Comparison of ENCODE assay signal across 19 cellular contexts in the genomic region with DNA sequence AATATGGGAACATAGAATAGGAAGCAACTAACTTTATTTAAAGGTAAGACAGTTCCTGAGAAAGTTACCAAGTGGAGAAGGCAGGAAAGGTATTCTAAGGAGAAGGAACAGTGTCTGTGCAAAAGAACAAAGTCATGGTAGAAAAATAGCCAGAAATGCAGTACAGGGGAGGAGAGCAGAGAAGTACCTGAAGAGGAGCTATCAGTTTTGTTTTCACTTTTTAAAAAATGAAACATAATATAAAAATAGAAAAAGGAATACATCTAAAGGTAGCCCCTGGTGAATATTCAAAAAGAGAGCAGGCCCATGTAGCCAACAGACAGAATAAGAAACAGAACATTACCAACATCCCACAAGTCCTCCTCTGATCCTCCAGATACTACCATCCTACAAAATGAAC.
DNase-seq lines count a peak whose midpoint lies in the region; ATAC-seq and TF ChIP-seq lines count a peak whose summit lies in the region.
"Had no signal": no experiment of that assay in that cellular context is flagged by ENCODE, and none has a peak within 500 bp of the region (broad histone marks: within the 10 kb centered on the region; RNA-seq: fewer than 3 reads in every experiment).

No MANE protein-coding gene starts in this region.

- CTCF ChIA-PET in activated CD8-positive, alpha-beta memory T cell treated with anti-CD3 and anti-CD28 coated beads, Interleukin-2, amount 10 ng/mL, durations not matched to agents 7 days and 5 days (lab: Charles Lee): no interaction called here

- H3K36me3 Mint-ChIP-seq in nephron (ENCODE audit: low read depth): peaks cover 4% of the 10 kb centered on the region
- no peaks in the 10 kb centered on the region for H3K36me3 Mint-ChIP-seq in CD14-positive monocyte
- H3K36me3 Mint-ChIP-seq in activated CD8-positive, alpha-beta memory T cell treated with anti-CD3 and anti-CD28 coated beads, Interleukin-2, amount 10 ng/mL, durations not matched to agents 7 days and 5 days: no peaks in the 10 kb centered on the region

- DNase-seq in CD14-positive monocyte (ENCODE audit: low spot score) (no peak), NCI-H748 treated with DMSO at 0.1 percent for 48 hours (lab: John Stamatoyannopoulos, UW) (no peak)
- DNase-seq in activated CD8-positive, alpha-beta memory T cell treated with anti-CD3 and anti-CD28 coated beads, Interleukin-2, amount 10 ng/mL, durations not matched to agents 7 days and 5 days: no peak
- DNase-seq: BE2C; CD4-positive, alpha-beta T cell; DMS153; GDM1; GOT3; IMR-90; NCI-H1092 treated with DMSO at 0.1 percent for 48 hours; NCI-H2081 treated with DMSO at 0.1 percent for 48 hours; NCI-H446 treated with DMSO at 0.1 percent for 48 hours; NCI-H774; Right ventricle myocardium superior had no signal

- H3K9me3 Mint-ChIP-seq in nephron (peaks cover 19% of the 10 kb centered on the region), CD14-positive monocyte (peaks cover 2 to 9% (median 5%) of the 10 kb centered on the region in 7 donors)
- H3K9me3 Mint-ChIP-seq in activated CD8-positive, alpha-beta memory T cell treated with anti-CD3 and anti-CD28 coated beads, Interleukin-2, amount 10 ng/mL, durations not matched to agents 7 days and 5 days (ENCODE audit: low read depth): peaks cover 10% of the 10 kb centered on the region

- peak; percentile 36 for ATAC-seq in GM18858 (IDR thresholded peaks at IDR 0.05; ENCODE audit: unreplicated experiment)
- peak; percentile 54 for ATAC-seq in GM19468 (IDR thresholded peaks at IDR 0.05; ENCODE audit: extremely low read depth, unreplicated experiment)
- ATAC-seq in HG02678 (IDR thresholded peaks at IDR 0.05; ENCODE audit: unreplicated experiment): peak; percentile 42
- no peak for ATAC-seq in activated CD8-positive, alpha-beta memory T cell treated with anti-CD3 and anti-CD28 coated beads, Interleukin-2, amount 10 ng/mL, durations not matched to agents 7 days and 5 days
- ATAC-seq: HCT116 had no signal

- H3K4me1 Mint-ChIP-seq in nephron (peaks cover 23% of the 10 kb centered on the region), CD14-positive monocyte (peaks cover 2% of the 10 kb centered on the region)
- H3K4me1 Mint-ChIP-seq in activated CD8-positive, alpha-beta memory T cell treated with anti-CD3 and anti-CD28 coated beads, Interleukin-2, amount 10 ng/mL, durations not matched to agents 7 days and 5 days: no peaks in the 10 kb centered on the region

- peak overlapping the region; percentile 5 to 88 (median 78) for H3K27ac Mint-ChIP-seq in nephron
- no peak overlapping the region for H3K27ac Mint-ChIP-seq in CD14-positive monocyte
- no peak overlapping the region for H3K27ac Mint-ChIP-seq in activated CD8-positive, alpha-beta memory T cell treated with anti-CD3 and anti-CD28 coated beads, Interleukin-2, amount 10 ng/mL, durations not matched to agents 7 days and 5 days
- H3K27ac Mint-ChIP-seq: CD4-positive, alpha-beta T cell had no signal

- TF ChIP-seq CTCF in nephron (IDR thresholded peaks at IDR 0.05; ENCODE audit: unreplicated experiment in 3 of 3): no peak
- TF ChIP-seq CTCF in CD14-positive monocyte (IDR thresholded peaks at IDR 0.05): no peak

- no peaks in the 10 kb centered on the region for H3K27me3 Mint-ChIP-seq in nephron (ENCODE audit: low read depth)
- peaks cover 0 to 1% (median 0%) of the 10 kb centered on the region in 3 donors for H3K27me3 Mint-ChIP-seq in CD14-positive monocyte (ENCODE audit: low read depth in 3 of 3)
- no peaks in the 10 kb centered on the region for H3K27me3 Mint-ChIP-seq in activated CD8-positive, alpha-beta memory T cell treated with anti-CD3 and anti-CD28 coated beads, Interleukin-2, amount 10 ng/mL, durations not matched to agents 7 days and 5 days
- H3K27me3 Mint-ChIP-seq: CD4-positive, alpha-beta T cell had no signal

- no peak overlapping the region for H3K4me3 Mint-ChIP-seq in nephron
- no peak overlapping the region for H3K4me3 Mint-ChIP-seq in CD14-positive monocyte
- no peak overlapping the region for H3K4me3 Mint-ChIP-seq in activated CD8-positive, alpha-beta memory T cell treated with anti-CD3 and anti-CD28 coated beads, Interleukin-2, amount 10 ng/mL, durations not matched to agents 7 days and 5 days
- H3K4me3 Mint-ChIP-seq: CD4-positive, alpha-beta T cell had no signal

- intact Hi-C loops in CD14-positive monocyte (cut with micrococcal nuclease): no loop called here

Comparison
In these comparisons a context has a peak if more than half of its experiments do, and no peak if none do; other contexts are left out.
1. H3K27ac Mint-ChIP-seq: peak in nephron (3 of 3); none in CD14-positive monocyte (0 of 7) and activated CD8-positive, alpha-beta memory T cell treated with anti-CD3 and anti-CD28 coated beads, Interleukin-2, amount 10 ng/mL, durations not matched to agents 7 days and 5 days (single experiment).